ENCODE assay signal across 16 cellular contexts in the genomic region with DNA sequence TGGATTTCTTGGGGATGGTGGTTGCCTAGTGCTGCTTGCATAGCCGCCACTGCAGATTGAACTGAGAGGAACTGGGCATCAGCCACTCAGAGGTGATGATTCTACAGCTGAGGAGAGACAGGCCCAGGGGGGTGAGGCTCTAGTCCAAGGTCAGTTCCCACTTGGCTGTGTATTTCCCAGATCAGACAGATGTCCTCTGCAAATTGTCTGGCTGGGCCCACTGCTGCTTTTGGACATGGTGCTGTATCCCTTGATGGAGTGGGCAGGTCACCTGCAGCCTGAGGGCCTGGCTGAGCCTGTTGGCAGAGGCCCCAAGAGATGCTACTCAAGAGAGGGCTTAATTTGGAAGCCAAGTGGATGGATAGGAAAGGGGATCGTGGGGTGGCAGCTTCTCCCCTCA.
DNase-seq lines count a peak whose midpoint lies in the region; ATAC-seq and TF ChIP-seq lines count a peak whose summit lies in the region.
"Had no signal": no experiment of that assay in that cellular context is flagged by ENCODE, and none has a peak within 500 bp of the region (broad histone marks: within the 10 kb centered on the region; RNA-seq: fewer than 3 reads in every experiment).

No MANE protein-coding gene starts in this region.

- DNase-seq in cerebellar cortex (ENCODE audit: low spot score) (peak; percentile 25), lung (ENCODE audit: low spot score) (peak; percentile 26), esophagus squamous epithelium (lab: John Stamatoyannopoulos, UW) (no peak), HuH-7.5 (ENCODE audit: low spot score) (no peak), NCI-H82 treated with DMSO at 0.1 percent for 48 hours (lab: John Stamatoyannopoulos, UW; ENCODE audit: unreplicated experiment) (no peak)
- DNase-seq: CD4-positive, alpha-beta T cell; DND-41; GF-D8; GOT3; NCI-H146; NCI-H345; NCI-H69; Peyer's patch; SHP77 treated with DMSO at 0.1 percent for 48 hours had no signal

- H3K27me3 ChIP-seq in lung (ENCODE audit: control insufficient read depth, insufficient read depth) (no peaks in the 10 kb centered on the region), esophagus squamous epithelium (no peaks in the 10 kb centered on the region)
- H3K27me3 ChIP-seq: Peyer's patch had no signal

- intact Hi-C loops in esophagus squamous epithelium (cut with DNase I): no loop called here

- TF ChIP-seq POLR2A in esophagus squamous epithelium (IDR thresholded peaks at IDR 0.05): no peak

- H3K4me1 ChIP-seq in lung (ENCODE audit: control insufficient read depth in 2 of 2, insufficient read depth in 2 of 2, low read length in 2 of 2) (peaks cover 5 to 11% of the 10 kb centered on the region in 2 donors), esophagus squamous epithelium (peaks cover 0 to 17% (median 3%) of the 10 kb centered on the region in 3 donors)

- no peaks in the 10 kb centered on the region for H3K9me3 ChIP-seq in lung (ENCODE audit: control insufficient read depth in 2 of 2, insufficient read depth in 1 of 2, low read length in 1 of 2)
- no peaks in the 10 kb centered on the region for H3K9me3 ChIP-seq in esophagus squamous epithelium
- H3K9me3 ChIP-seq: Peyer's patch had no signal

- no peak overlapping the region for H3K27ac ChIP-seq in lung (ENCODE audit: low read depth in 1 of 2, low read length in 1 of 2)
- no peak overlapping the region for H3K27ac ChIP-seq in esophagus squamous epithelium
- H3K27ac ChIP-seq: Peyer's patch had no signal

- no peak for TF ChIP-seq CTCF in lung (IDR thresholded peaks at IDR 0.05; ENCODE audit: control extremely low read depth, extremely low read depth)
- TF ChIP-seq CTCF in esophagus squamous epithelium (IDR thresholded peaks at IDR 0.05): no peak

- WGBS in lung, 2 donors: 75 to 82% methylated on average over 2 of the region's 2 CpGs
- WGBS in esophagus squamous epithelium, 2 donors: 76 to 86% methylated on average over 1 to 2 of the region's 2 CpGs

- ATAC-seq in GM18868 (IDR thresholded peaks at IDR 0.05; ENCODE audit: unreplicated experiment) (peak; percentile 35), HG02870 (IDR thresholded peaks at IDR 0.05; ENCODE audit: unreplicated experiment) (peak; percentile 20), lung (ENCODE audit: insufficient read depth, low FRiP score) (no peak)

- H3K4me3 ChIP-seq in lung (no peak overlapping the region), esophagus squamous epithelium (no peak overlapping the region)
- H3K4me3 ChIP-seq: Peyer's patch had no signal

- H3K36me3 ChIP-seq in lung (ENCODE audit: control insufficient read depth in 2 of 2, insufficient read depth in 2 of 2, low read length in 2 of 2) (peaks cover 0 to 5% of the 10 kb centered on the region in 2 donors), esophagus squamous epithelium (no peaks in the 10 kb centered on the region)
- H3K36me3 ChIP-seq: Peyer's patch had no signal

Comparison
In these comparisons a context has a peak if more than half of its experiments do, and no peak if none do; other contexts are left out.
1. DNase-seq: peak in cerebellar cortex (single experiment) and lung (single experiment); none in esophagus squamous epithelium (single experiment), HuH-7.5 (single experiment) and NCI-H82 treated with DMSO at 0.1 percent for 48 hours (single experiment).